Comparison of ENCODE assay signal across 17 cellular contexts in genomic region chr3:107133891-107134290, GRCh38.
"Had no signal": no experiment of that assay in that cellular context is flagged by ENCODE, and none has a peak within 500 bp of the region (broad histone marks: within the 10 kb centered on the region; RNA-seq: fewer than 3 reads in every experiment).

No MANE protein-coding gene starts in this region.

- DNase-seq: central memory CD4-positive, alpha-beta T cell; endodermal cell; erythroblast; heart left ventricle; hippocampal formation; kidney glomerular epithelial cell; mesendoderm; natural killer cell; right lobe of liver; spleen; stimulated activated CD4-positive, alpha-beta T cell treated with anti-CD3 and anti-CD28 coated beads, Interleukin-15, amount 100 ng/mL, for 24 hours; stimulated activated CD4-positive, alpha-beta T cell treated with anti-CD3 and anti-CD28 coated beads, Interleukin-1b, Interleukin-23, amount 100 ng/mL, for 48 hours; stimulated activated CD4-positive, alpha-beta T cell treated with anti-CD3 and anti-CD28 coated beads, Interleukin-4, amount 100 ng/mL, for 24 hours; transverse colon had no signal

- H3K79me2 ChIP-seq: parathyroid adenoma had no signal

- ATAC-seq: heart left ventricle; natural killer cell; right lobe of liver; stimulated activated memory B cell treated with anti-CD40 and anti-IgM and Interleukin-4, amounts not matched to agents 10 μg/mL and 1 μg/mL and 100 μg/mL, for 72 hours had no signal

- H3K27me3 ChIP-seq: heart left ventricle, right lobe of liver, spleen, transverse colon had no signal

- H3K36me3 ChIP-seq: heart left ventricle, prostate gland, right lobe of liver, spleen, transverse colon had no signal

- H2AFZ ChIP-seq: parathyroid adenoma had no signal

- H3K4me3 ChIP-seq: heart left ventricle, prostate gland, right lobe of liver, spleen, transverse colon had no signal

- H3K9me3 ChIP-seq: heart left ventricle, prostate gland, right lobe of liver, spleen, transverse colon had no signal

- H3K4me1 ChIP-seq: heart left ventricle, prostate gland, right lobe of liver, spleen, transverse colon had no signal

- H3K9ac ChIP-seq: parathyroid adenoma had no signal

- H3K27ac ChIP-seq: heart left ventricle, parathyroid adenoma, prostate gland, right lobe of liver, spleen, transverse colon had no signal
